Comparison of ENCODE assay signal across 1 cellular context in the genomic region with DNA sequence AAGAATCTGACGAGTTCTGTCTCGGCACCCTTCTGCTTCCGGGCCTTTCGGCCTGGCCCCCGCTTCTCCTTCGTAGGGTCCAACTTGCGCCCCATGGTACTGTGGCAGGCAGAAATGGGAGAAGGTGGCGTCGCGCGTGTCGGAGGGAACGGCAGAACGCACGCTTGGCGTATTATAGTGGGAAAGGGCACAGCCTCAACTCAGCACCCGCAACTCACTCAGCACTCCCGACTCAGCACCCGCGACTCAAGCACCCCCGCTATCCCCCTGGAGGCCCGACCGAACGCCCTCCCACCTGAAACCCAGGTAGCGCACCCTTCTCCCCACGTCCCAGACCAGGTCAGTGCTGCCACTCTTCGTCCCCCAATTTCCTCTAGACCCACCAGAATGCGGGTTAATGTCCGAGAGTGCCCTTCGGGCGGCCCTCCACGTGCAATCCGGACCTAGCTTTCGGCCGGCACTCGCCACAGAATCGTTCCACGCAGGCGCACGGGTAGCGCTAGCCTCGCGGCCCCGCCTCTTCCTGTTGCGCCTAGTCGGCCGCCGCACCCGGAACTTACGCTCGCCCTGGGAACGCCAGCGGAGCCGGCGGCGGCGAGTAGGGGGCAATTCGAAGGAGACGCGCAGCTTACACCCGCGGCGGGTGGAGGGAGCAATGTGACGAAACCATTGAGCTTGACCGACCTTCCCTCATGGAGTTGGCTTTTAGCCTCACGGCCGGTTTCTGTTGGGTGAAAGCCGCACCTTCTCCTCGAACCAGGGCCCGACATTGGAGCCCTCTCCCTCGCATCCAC.
TF ChIP-seq lines count a peak whose summit lies in the region.

TSS of gene NOP2 (minus strand) at position 468 of the 794 bp plus-strand sequence. CDS start at position 95, 373 bp downstream.

TF ChIP-seq in K562, 482 proteins besides CTCF, POLR2A, EP300 and RAD21 (continued from another document and continues in another):
- TF ChIP-seq MGA (IDR thresholded peaks at IDR 0.05) (peak; percentile 84), NR1H2 (CRISPR knock-in tag; IDR thresholded peaks at IDR 0.05) (no peak), MXI1 (IDR thresholded peaks at IDR 0.05; ENCODE audit: low read depth, low read length) (peak; percentile 68; the same call in 1 of the 2 replicates), MBD2 (IDR thresholded peaks at IDR 0.05; ENCODE audit: borderline replicate concordance, low read depth) (0 out of 2 replicates have a peak, but pooled peaks have one; percentile 15), TAF1 (IDR thresholded peaks at IDR 0.05; ENCODE audit: control insufficient read depth, extremely low read depth, insufficient read depth, low read length, severe bottlenecking) (peak; percentile 71), ERF (CRISPR knock-in tag; IDR thresholded peaks at IDR 0.05) (no peak), HDAC1 (IDR thresholded peaks at IDR 0.05) (peak in 1 of 2 experiments; percentile 97; a peak in 2 of 4 replicates), ZNF76 (CRISPR knock-in tag; IDR thresholded peaks at IDR 0.05; ENCODE audit: borderline replicate concordance) (no peak), L3MBTL2 (IDR thresholded peaks at IDR 0.05) (peak; percentile 84)
- TF ChIP-seq, protein P1, sequence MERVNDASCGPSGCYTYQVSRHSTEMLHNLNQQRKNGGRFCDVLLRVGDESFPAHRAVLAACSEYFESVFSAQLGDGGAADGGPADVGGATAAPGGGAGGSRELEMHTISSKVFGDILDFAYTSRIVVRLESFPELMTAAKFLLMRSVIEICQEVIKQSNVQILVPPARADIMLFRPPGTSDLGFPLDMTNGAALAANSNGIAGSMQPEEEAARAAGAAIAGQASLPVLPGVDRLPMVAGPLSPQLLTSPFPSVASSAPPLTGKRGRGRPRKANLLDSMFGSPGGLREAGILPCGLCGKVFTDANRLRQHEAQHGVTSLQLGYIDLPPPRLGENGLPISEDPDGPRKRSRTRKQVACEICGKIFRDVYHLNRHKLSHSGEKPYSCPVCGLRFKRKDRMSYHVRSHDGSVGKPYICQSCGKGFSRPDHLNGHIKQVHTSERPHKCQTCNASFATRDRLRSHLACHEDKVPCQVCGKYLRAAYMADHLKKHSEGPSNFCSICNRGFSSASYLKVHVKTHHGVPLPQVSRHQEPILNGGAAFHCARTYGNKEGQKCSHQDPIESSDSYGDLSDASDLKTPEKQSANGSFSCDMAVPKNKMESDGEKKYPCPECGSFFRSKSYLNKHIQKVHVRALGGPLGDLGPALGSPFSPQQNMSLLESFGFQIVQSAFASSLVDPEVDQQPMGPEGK (CRISPR knock-in tag; IDR thresholded peaks at IDR 0.05; ENCODE audit: borderline replicate concordance), result no peak
- TF ChIP-seq, protein P2, sequence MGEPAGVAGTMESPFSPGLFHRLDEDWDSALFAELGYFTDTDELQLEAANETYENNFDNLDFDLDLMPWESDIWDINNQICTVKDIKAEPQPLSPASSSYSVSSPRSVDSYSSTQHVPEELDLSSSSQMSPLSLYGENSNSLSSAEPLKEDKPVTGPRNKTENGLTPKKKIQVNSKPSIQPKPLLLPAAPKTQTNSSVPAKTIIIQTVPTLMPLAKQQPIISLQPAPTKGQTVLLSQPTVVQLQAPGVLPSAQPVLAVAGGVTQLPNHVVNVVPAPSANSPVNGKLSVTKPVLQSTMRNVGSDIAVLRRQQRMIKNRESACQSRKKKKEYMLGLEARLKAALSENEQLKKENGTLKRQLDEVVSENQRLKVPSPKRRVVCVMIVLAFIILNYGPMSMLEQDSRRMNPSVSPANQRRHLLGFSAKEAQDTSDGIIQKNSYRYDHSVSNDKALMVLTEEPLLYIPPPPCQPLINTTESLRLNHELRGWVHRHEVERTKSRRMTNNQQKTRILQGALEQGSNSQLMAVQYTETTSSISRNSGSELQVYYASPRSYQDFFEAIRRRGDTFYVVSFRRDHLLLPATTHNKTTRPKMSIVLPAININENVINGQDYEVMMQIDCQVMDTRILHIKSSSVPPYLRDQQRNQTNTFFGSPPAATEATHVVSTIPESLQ (CRISPR knock-in tag; IDR thresholded peaks at IDR 0.05), result 0 out of 2 replicates have a peak, but pooled peaks have one; percentile 54
- TF ChIP-seq, protein P3, sequence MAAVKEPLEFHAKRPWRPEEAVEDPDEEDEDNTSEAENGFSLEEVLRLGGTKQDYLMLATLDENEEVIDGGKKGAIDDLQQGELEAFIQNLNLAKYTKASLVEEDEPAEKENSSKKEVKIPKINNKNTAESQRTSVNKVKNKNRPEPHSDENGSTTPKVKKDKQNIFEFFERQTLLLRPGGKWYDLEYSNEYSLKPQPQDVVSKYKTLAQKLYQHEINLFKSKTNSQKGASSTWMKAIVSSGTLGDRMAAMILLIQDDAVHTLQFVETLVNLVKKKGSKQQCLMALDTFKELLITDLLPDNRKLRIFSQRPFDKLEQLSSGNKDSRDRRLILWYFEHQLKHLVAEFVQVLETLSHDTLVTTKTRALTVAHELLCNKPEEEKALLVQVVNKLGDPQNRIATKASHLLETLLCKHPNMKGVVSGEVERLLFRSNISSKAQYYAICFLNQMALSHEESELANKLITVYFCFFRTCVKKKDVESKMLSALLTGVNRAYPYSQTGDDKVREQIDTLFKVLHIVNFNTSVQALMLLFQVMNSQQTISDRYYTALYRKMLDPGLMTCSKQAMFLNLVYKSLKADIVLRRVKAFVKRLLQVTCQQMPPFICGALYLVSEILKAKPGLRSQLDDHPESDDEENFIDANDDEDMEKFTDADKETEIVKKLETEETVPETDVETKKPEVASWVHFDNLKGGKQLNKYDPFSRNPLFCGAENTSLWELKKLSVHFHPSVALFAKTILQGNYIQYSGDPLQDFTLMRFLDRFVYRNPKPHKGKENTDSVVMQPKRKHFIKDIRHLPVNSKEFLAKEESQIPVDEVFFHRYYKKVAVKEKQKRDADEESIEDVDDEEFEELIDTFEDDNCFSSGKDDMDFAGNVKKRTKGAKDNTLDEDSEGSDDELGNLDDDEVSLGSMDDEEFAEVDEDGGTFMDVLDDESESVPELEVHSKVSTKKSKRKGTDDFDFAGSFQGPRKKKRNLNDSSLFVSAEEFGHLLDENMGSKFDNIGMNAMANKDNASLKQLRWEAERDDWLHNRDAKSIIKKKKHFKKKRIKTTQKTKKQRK (IDR thresholded peaks at IDR 0.05; ENCODE audit: borderline replicate concordance, low read depth, low read length), result no peak
- TF ChIP-seq, protein P4, sequence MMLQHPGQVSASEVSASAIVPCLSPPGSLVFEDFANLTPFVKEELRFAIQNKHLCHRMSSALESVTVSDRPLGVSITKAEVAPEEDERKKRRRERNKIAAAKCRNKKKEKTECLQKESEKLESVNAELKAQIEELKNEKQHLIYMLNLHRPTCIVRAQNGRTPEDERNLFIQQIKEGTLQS (IDR thresholded peaks at IDR 0.05), result no peak
- TF ChIP-seq, protein P4 (CRISPR knock-in tag; conservative IDR thresholded peaks at IDR 0.05), result peak; percentile 75; the same call in 1 of the 2 replicates
